Comparison of ENCODE assay signal across 8 cellular contexts in the genomic region with DNA sequence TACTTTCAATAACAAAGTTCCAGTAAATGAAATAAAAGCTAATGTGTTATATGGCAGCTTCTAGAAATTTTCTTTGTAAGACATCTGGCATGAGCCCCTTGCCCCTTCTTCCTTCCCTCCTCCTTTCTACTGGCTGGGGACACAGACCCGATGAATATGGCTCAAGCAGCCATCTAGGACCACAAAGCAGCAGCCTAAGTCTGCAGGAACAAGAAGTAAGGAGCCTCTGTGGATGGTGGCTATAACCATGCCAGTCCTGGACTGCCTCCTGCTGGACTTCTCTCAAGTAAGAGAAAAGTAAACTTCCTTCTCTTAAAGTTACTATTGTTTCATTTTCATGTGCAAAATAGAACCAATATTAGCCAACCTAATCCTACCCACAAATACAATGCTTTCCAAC.
DNase-seq lines count a peak whose midpoint lies in the region; ATAC-seq, FAIRE-seq and TF ChIP-seq lines count a peak whose summit lies in the region.

No MANE protein-coding gene starts in this region.

- POLR2A ChIA-PET in GM12878 (lab: Charles Lee): interaction anchor here (0.9 to 1.8 kb wide), 7 partner anchors 8 to 86 kb away, joined by 3 to 15 read pairs (median 4); no protein-coding TSS in a partner anchor

- H3K4me3 ChIP-seq in GM12878 (no peak overlapping the region), lower lobe of right lung (no peak overlapping the region)

- H3K4me2 ChIP-seq in GM12878 (ENCODE audit: control insufficient read depth, insufficient read depth): peak overlapping the region; percentile 59

- peaks cover 76% of the 10 kb centered on the region for H3K4me1 ChIP-seq in GM12878 (ENCODE audit: control insufficient read depth, insufficient read depth, low read length)
- peaks cover 37% of the 10 kb centered on the region for H3K4me1 ChIP-seq in lower lobe of right lung

- peak; percentile 39 for ATAC-seq in HG02678 (IDR thresholded peaks at IDR 0.05; ENCODE audit: unreplicated experiment)
- ATAC-seq in GM12878: peak; percentile 52
- peak; percentile 85 to 86 for ATAC-seq in lower lobe of right lung
- no peak for ATAC-seq in omental fat pad (ENCODE audit: low FRiP score)

- RAD21 ChIA-PET in GM12878 (lab: Charles Lee; ENCODE audit: unreplicated experiment): interaction anchor here (0.9 to 15.3 kb wide), 11 partner anchors 9 to 215 kb away, joined by 3 to 450 read pairs (median 8); no protein-coding TSS in a partner anchor

- TF ChIP-seq POLR2A in GM12878 (IDR thresholded peaks at IDR 0.05; ENCODE audit: low read depth, low read length): no peak

- H3K27ac ChIP-seq in GM12878 (ENCODE audit: control insufficient read depth, insufficient read depth) (peak overlapping the region; percentile 54), lower lobe of right lung (peak overlapping the region; percentile 9)

- TF ChIP-seq RAD21 in GM12878 (IDR thresholded peaks at IDR 0.05; ENCODE audit: insufficient read depth, low read depth, low read length): peak; percentile 75

- DNase-seq in CD1c-positive myeloid dendritic cell (ENCODE audit: extremely low spot score) (peak; percentile 63), GM12878 (ENCODE audit: low read depth, low spot score) (no peak), lower lobe of right lung (no peak), omental fat pad (ENCODE audit: low spot score) (no peak), GOT3 (lab: John Stamatoyannopoulos, UW) (no peak), NK-92 (lab: John Stamatoyannopoulos, UW; ENCODE audit: unreplicated experiment) (no peak)
- DNase-seq in stimulated activated CD4-positive, alpha-beta T cell treated with anti-CD3 and anti-CD28 coated beads, Interleukin-15, amount 100 ng/mL, for 24 hours: no peak

- no peak overlapping the region for H2AFZ ChIP-seq in GM12878 (ENCODE audit: control insufficient read depth, low read depth, low read length)

- in situ Hi-C loops in GM12878 (cut with MboI): no loop called here

- peaks cover 87% of the 10 kb centered on the region for H3K79me2 ChIP-seq in GM12878 (ENCODE audit: control insufficient read depth, insufficient read depth, low read length)

- TF ChIP-seq EP300 in GM12878 (IDR thresholded peaks at IDR 0.05; ENCODE audit: borderline replicate concordance in 1 of 2, control insufficient read depth in 1 of 2, low read depth in 2 of 2, low read length in 2 of 2): no peak

- no peak overlapping the region for H3K9ac ChIP-seq in GM12878 (ENCODE audit: control insufficient read depth, insufficient read depth, low read length)

- no TSS peak for BruUV-seq in GM12878 (replicated peaks; lab: Mats Ljungman, UMichigan)

- H3K36me3 ChIP-seq in GM12878 (ENCODE audit: control insufficient read depth in 2 of 2, insufficient read depth in 2 of 2, low read length in 1 of 2): no peaks in the 10 kb centered on the region
- H3K36me3 ChIP-seq in lower lobe of right lung: no peaks in the 10 kb centered on the region

- no peaks in the 10 kb centered on the region for H4K20me1 ChIP-seq in GM12878 (ENCODE audit: control insufficient read depth, insufficient read depth)

- H3K27me3 ChIP-seq in GM12878 (replicated peaks in 1 of 2; ENCODE audit: control insufficient read depth in 2 of 2, insufficient read depth in 2 of 2, low read length in 1 of 2): no peaks in the 10 kb centered on the region
- H3K27me3 ChIP-seq in lower lobe of right lung (ENCODE audit: low read depth): no peaks in the 10 kb centered on the region

- peaks cover 2% of the 10 kb centered on the region; the same call in 1 of the 3 replicates for H3K9me3 ChIP-seq in GM12878 (replicated peaks; ENCODE audit: control insufficient read depth, insufficient read depth, low read length)
- no peaks in the 10 kb centered on the region for H3K9me3 ChIP-seq in lower lobe of right lung

- intact Hi-C loops in GM12878 (cut with micrococcal nuclease; ENCODE audit: unreplicated experiment): loop anchor here (1.0 to 5.0 kb wide), 2 partner anchors 48 to 115 kb away; a partner anchor contains a TSS
- intact Hi-C loops in lower lobe of right lung (cut with DNase I): no loop called here

- CTCF ChIA-PET in GM12878 (lab: Yijun Ruan, JAX): interaction anchor here (0.7 to 19.5 kb wide), 29 partner anchors 9 to 215 kb away, joined by 3 to 494 read pairs (median 8); a partner anchor contains a TSS

- TF ChIP-seq CTCF in GM12878 (IDR thresholded peaks at IDR 0.05 in 2 of 3, conservative IDR thresholded peaks at IDR 0.05 in 1 of 3; ENCODE audit: control insufficient read depth in 2 of 3, extremely low read depth in 1 of 3, insufficient read depth in 1 of 3, low read depth in 3 of 3, low read length in 3 of 3): peak; percentile 42 to 49 (median 43); a peak in 5 of 6 replicates
- TF ChIP-seq CTCF in lower lobe of right lung (IDR thresholded peaks at IDR 0.05): peak; percentile 42
- TF ChIP-seq CTCF in omental fat pad (IDR thresholded peaks at IDR 0.05): no peak

- no peak for FAIRE-seq in GM12878 (lab: Jason Lieb, UNC)

- WGBS in GM12878 (ENCODE audit: insufficient coverage, insufficient replicate concordance, low lambda C conversion rate, missing lambda C conversion rate): 100% methylated on average over 1 of the region's 1 CpG

- SMC1A ChIA-PET in GM12878 (lab: Charles Lee; ENCODE audit: uncharacterized antibody, unreplicated experiment): interaction anchor here (0.7 to 20.4 kb wide), 29 partner anchors 9 to 207 kb away, joined by 3 to 396 read pairs (median 4); a partner anchor contains a TSS

TF ChIP-seq in GM12878, 131 proteins besides CTCF, POLR2A, EP300 and RAD21 (continues in another document):
- TF ChIP-seq PAX8 (IDR thresholded peaks at IDR 0.05) (no peak), SMC3 (IDR thresholded peaks at IDR 0.05; ENCODE audit: borderline replicate concordance, low read length) (peak; percentile 49; the same call in 1 of the 2 replicates), HDAC6 (IDR thresholded peaks at IDR 0.05; ENCODE audit: unreplicated experiment) (no peak), SMAD1 (IDR thresholded peaks at IDR 0.05; ENCODE audit: low read depth, partially characterized antibody) (no peak), ATF7 (IDR thresholded peaks at IDR 0.05; ENCODE audit: low read depth) (no peak), CBFB (IDR thresholded peaks at IDR 0.05; ENCODE audit: low read depth) (no peak), POLR2AphosphoS2 (IDR thresholded peaks at IDR 0.05; ENCODE audit: low read depth, low read length) (no peak), RFX5 (IDR thresholded peaks at IDR 0.05; ENCODE audit: low read depth, low read length) (no peak), RUNX3 (IDR thresholded peaks at IDR 0.05; ENCODE audit: low read length) (peak; percentile 9; the same call in 1 of the 2 replicates), FOXK2 (IDR thresholded peaks at IDR 0.05) (no peak), STAT1 (conservative IDR thresholded peaks at IDR 0.05) (no peak), JUND (IDR thresholded peaks at IDR 0.05; ENCODE audit: low read depth, low read length) (no peak)
- TF ChIP-seq, protein P1, sequence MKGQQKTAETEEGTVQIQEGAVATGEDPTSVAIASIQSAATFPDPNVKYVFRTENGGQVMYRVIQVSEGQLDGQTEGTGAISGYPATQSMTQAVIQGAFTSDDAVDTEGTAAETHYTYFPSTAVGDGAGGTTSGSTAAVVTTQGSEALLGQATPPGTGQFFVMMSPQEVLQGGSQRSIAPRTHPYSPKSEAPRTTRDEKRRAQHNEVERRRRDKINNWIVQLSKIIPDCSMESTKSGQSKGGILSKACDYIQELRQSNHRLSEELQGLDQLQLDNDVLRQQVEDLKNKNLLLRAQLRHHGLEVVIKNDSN (IDR thresholded peaks at IDR 0.05; ENCODE audit: borderline replicate concordance, extremely low read length, insufficient read depth, low read depth, low read length): no peak
- TF ChIP-seq, protein P2, sequence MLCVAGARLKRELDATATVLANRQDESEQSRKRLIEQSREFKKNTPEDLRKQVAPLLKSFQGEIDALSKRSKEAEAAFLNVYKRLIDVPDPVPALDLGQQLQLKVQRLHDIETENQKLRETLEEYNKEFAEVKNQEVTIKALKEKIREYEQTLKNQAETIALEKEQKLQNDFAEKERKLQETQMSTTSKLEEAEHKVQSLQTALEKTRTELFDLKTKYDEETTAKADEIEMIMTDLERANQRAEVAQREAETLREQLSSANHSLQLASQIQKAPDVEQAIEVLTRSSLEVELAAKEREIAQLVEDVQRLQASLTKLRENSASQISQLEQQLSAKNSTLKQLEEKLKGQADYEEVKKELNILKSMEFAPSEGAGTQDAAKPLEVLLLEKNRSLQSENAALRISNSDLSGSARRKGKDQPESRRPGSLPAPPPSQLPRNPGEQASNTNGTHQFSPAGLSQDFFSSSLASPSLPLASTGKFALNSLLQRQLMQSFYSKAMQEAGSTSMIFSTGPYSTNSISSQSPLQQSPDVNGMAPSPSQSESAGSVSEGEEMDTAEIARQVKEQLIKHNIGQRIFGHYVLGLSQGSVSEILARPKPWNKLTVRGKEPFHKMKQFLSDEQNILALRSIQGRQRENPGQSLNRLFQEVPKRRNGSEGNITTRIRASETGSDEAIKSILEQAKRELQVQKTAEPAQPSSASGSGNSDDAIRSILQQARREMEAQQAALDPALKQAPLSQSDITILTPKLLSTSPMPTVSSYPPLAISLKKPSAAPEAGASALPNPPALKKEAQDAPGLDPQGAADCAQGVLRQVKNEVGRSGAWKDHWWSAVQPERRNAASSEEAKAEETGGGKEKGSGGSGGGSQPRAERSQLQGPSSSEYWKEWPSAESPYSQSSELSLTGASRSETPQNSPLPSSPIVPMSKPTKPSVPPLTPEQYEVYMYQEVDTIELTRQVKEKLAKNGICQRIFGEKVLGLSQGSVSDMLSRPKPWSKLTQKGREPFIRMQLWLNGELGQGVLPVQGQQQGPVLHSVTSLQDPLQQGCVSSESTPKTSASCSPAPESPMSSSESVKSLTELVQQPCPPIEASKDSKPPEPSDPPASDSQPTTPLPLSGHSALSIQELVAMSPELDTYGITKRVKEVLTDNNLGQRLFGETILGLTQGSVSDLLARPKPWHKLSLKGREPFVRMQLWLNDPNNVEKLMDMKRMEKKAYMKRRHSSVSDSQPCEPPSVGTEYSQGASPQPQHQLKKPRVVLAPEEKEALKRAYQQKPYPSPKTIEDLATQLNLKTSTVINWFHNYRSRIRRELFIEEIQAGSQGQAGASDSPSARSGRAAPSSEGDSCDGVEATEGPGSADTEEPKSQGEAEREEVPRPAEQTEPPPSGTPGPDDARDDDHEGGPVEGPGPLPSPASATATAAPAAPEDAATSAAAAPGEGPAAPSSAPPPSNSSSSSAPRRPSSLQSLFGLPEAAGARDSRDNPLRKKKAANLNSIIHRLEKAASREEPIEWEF (IDR thresholded peaks at IDR 0.05; ENCODE audit: insufficient replicate concordance, low read depth, low read length): no peak
- TF ChIP-seq, protein P3, sequence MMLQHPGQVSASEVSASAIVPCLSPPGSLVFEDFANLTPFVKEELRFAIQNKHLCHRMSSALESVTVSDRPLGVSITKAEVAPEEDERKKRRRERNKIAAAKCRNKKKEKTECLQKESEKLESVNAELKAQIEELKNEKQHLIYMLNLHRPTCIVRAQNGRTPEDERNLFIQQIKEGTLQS (IDR thresholded peaks at IDR 0.05; ENCODE audit: borderline replicate concordance, extremely low read depth, low read depth, low read length): no peak

Comparison
In these comparisons a context has a peak if more than half of its experiments do, and no peak if none do; other contexts are left out.
1. CTCF ChIP-seq: peak in GM12878 (3 of 3) and lower lobe of right lung (single experiment); none in omental fat pad (0 of 3).